Comparison of ENCODE assay signal across 11 cellular contexts in genomic region chr1:235841938-235842545, GRCh38. TPM values are rescaled to one million over a fixed set of nuclear protein-coding genes. Genes with fewer than 3 reads are reported as not detected.
DNase-seq lines count a peak whose midpoint lies in the region; ATAC-seq and TF ChIP-seq lines count a peak whose summit lies in the region.
"Had no signal": no experiment of that assay in that cellular context is flagged by ENCODE, and none has a peak within 500 bp of the region (broad histone marks: within the 10 kb centered on the region; RNA-seq: fewer than 3 reads in every experiment).

No MANE protein-coding gene starts in this region.

- peak; percentile 36 for DNase-seq in GM13976 (ENCODE audit: low spot score)
- no peak for DNase-seq in NCI-H1694 (lab: John Stamatoyannopoulos, UW)
- DNase-seq in Calu3: no peak
- no peak for DNase-seq in HK-2 (ENCODE audit: unreplicated experiment)
- no peak for DNase-seq in NCI-H510A treated with DMSO at 0.1 percent for 48 hours (lab: John Stamatoyannopoulos, UW)
- DNase-seq: dermis blood vessel endothelial cell, NCI-H1417 treated with DMSO at 0.1 percent for 48 hours, SJCRH30 had no signal

- no peaks in the 10 kb centered on the region for H3K4me1 Mint-ChIP-seq in Calu3 (ENCODE audit: low read depth, unreplicated experiment)

- ATAC-seq in GM19468 (IDR thresholded peaks at IDR 0.05; ENCODE audit: extremely low read depth, unreplicated experiment) (peak; percentile 62), HG03103 (IDR thresholded peaks at IDR 0.05; ENCODE audit: low read depth, unreplicated experiment) (peak; percentile 72)

- H3K9me3 Mint-ChIP-seq in Calu3 (ENCODE audit: low read depth, unreplicated experiment): no peaks in the 10 kb centered on the region

- no peak overlapping the region for H3K4me3 Mint-ChIP-seq in Calu3 (ENCODE audit: low read depth, unreplicated experiment)

- BruUV-seq in Calu3 (replicated peaks; lab: Mats Ljungman, UMichigan): no TSS peak

- in situ Hi-C loops in GM13976 (cut with MboI; ENCODE audit: low sequenced_read_pairs, unreplicated experiment): no loop called here

- no peaks in the 10 kb centered on the region for H3K27me3 Mint-ChIP-seq in Calu3 (ENCODE audit: unreplicated experiment)

- CTCF ChIA-PET in Calu3 (lab: Charles Lee): interaction anchor here (1.0 to 1.3 kb wide), 2 partner anchors 8 to 11 kb away, joined by 3 to 6 read pairs; no protein-coding TSS in a partner anchor

- peak overlapping the region; percentile 24 for H3K27ac ChIP-seq in cingulate gyrus (ENCODE audit: low read depth, low read length)
- H3K27ac ChIP-seq: SJCRH30 had no signal

- intact Hi-C loops in Calu3 (cut with micrococcal nuclease; ENCODE audit: unreplicated experiment): loop anchor here (2.0 kb wide), 1 partner anchor 327 kb away; no protein-coding TSS in a partner anchor

- no peak overlapping the region for H3K27ac Mint-ChIP-seq in Calu3 (ENCODE audit: unreplicated experiment)

- TF ChIP-seq CTCF in GM13976 (IDR thresholded peaks at IDR 0.05; ENCODE audit: borderline replicate concordance, control extremely low read depth, extremely low read depth, insufficient read depth, missing control alignments) (no peak), Calu3 (IDR thresholded peaks at IDR 0.05; ENCODE audit: unreplicated experiment) (no peak)

- no peaks in the 10 kb centered on the region for H3K36me3 Mint-ChIP-seq in Calu3 (ENCODE audit: insufficient read depth, unreplicated experiment)

RNA-seq across cellular contexts. Expression of gene LYST, which starts 24.7 kb away (rescaled TPM):
- 11.1 and 11.9 TPM in 2 replicates for total RNA-seq in Calu3 (2022)
